Comparison of ENCODE assay signal across 15 cellular contexts in the genomic region with DNA sequence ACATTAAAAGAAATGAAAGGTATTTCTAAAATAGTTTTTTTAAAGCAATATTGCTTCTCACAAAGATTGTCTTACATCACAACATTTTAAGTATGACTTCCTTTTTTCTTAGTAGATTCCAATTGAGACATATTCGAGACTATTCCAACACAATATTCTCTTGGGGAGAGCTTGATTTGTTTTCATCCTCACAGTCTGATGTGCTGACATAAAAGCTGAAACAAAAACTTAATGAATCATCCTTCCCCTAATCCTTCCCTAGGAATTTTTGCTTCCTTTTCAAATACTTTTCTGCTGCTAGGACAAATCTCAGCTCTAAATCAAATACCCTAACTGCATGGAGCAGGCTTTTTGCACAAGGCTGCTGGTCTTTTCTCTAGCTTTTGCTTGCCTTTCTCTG.
A peak's percentile ranks its signal among the peaks of the same experiment; 100 is the strongest.
DNase-seq lines count a peak whose midpoint lies in the region; TF ChIP-seq lines count a peak whose summit lies in the region.
"Had no signal": no experiment of that assay in that cellular context is flagged by ENCODE, and none has a peak within 500 bp of the region (broad histone marks: within the 10 kb centered on the region; RNA-seq: fewer than 3 reads in every experiment).

No MANE protein-coding gene starts in this region.

- H3K27ac ChIP-seq in ACC112 (ENCODE audit: low read depth, low read length), result peak overlapping the region; percentile 79
- H3K27ac ChIP-seq: BLaER1, KMS-11, lower lobe of right lung had no signal

- H3K27ac Mint-ChIP-seq in T-helper 2 cell treated with Interferon-gamma antibody and Interleukin-4, amounts not matched to agents 5 μg/mL and 100 μg/mL, for 36 hours, result no peak overlapping the region
- H3K27ac Mint-ChIP-seq: activated CD4-positive, alpha-beta memory T cell treated with anti-CD3 and anti-CD28 coated beads for 36 hours; stimulated activated effector memory CD8-positive, alpha-beta T cell treated with anti-CD3 and anti-CD28 coated beads, Interleukin-12 subunit alpha, Interleukin-12 subunit beta, amount 100 ng/mL, for 72 hours had no signal

- peaks cover 10% of the 10 kb centered on the region for H3K4me1 Mint-ChIP-seq in T-helper 2 cell treated with Interferon-gamma antibody and Interleukin-4, amounts not matched to agents 5 μg/mL and 100 μg/mL, for 36 hours (ENCODE audit: low read depth)
- H3K4me1 Mint-ChIP-seq: stimulated activated effector memory CD8-positive, alpha-beta T cell treated with anti-CD3 and anti-CD28 coated beads, Interleukin-12 subunit alpha, Interleukin-12 subunit beta, amount 100 ng/mL, for 72 hours had no signal

- no peak for TF ChIP-seq CTCF in GM13976 (IDR thresholded peaks at IDR 0.05; ENCODE audit: borderline replicate concordance, control extremely low read depth, extremely low read depth, insufficient read depth, missing control alignments)

- no peak overlapping the region for H3K4me3 Mint-ChIP-seq in T-helper 2 cell treated with Interferon-gamma antibody and Interleukin-4, amounts not matched to agents 5 μg/mL and 100 μg/mL, for 36 hours
- H3K4me3 Mint-ChIP-seq: activated CD4-positive, alpha-beta memory T cell treated with anti-CD3 and anti-CD28 coated beads for 36 hours; stimulated activated effector memory CD8-positive, alpha-beta T cell treated with anti-CD3 and anti-CD28 coated beads, Interleukin-12 subunit alpha, Interleukin-12 subunit beta, amount 100 ng/mL, for 72 hours; T-helper 17 cell had no signal

- H2AFZ ChIP-seq in ACC112 (ENCODE audit: low read length, unreplicated experiment), result no peak overlapping the region

- 0 out of 2 replicates have a peak overlapping the region, but pooled peaks have one; percentile 24 for H3K4me3 ChIP-seq in ACC112 (ENCODE audit: low read depth, low read length)
- H3K4me3 ChIP-seq: BLaER1, lower lobe of right lung had no signal

- DNase-seq in HCEC 1CT (peak; percentile 24), brain pericyte (ENCODE audit: low read depth, low spot score) (peak; percentile 36), iris pigment epithelial cell (ENCODE audit: low read depth) (peak; percentile 85), ACHN (no peak), GM13976 (ENCODE audit: low spot score) (no peak), KBM-7 (no peak)
- DNase-seq in T-helper 2 cell treated with Interferon-gamma antibody and Interleukin-4, amounts not matched to agents 5 μg/mL and 100 μg/mL, for 36 hours (ENCODE audit: low spot score), result no peak
- DNase-seq: activated CD4-positive, alpha-beta memory T cell treated with anti-CD3 and anti-CD28 coated beads for 36 hours; activated naive CD4-positive, alpha-beta T cell treated with Interleukin-2 at 50 U/mL for 16 hours; lower lobe of right lung; T-helper 17 cell had no signal

- no peaks in the 10 kb centered on the region for H3K79me2 ChIP-seq in ACC112 (ENCODE audit: control insufficient read depth, insufficient read depth, low read length, unreplicated experiment)

- H3K9me3 Mint-ChIP-seq in T-helper 2 cell treated with Interferon-gamma antibody and Interleukin-4, amounts not matched to agents 5 μg/mL and 100 μg/mL, for 36 hours, result peaks cover 9% of the 10 kb centered on the region
- H3K9me3 Mint-ChIP-seq: stimulated activated effector memory CD8-positive, alpha-beta T cell treated with anti-CD3 and anti-CD28 coated beads, Interleukin-12 subunit alpha, Interleukin-12 subunit beta, amount 100 ng/mL, for 72 hours had no signal

- peaks cover 17% of the 10 kb centered on the region; the same call in 1 of the 2 replicates for H3K27me3 ChIP-seq in ACC112 (ENCODE audit: insufficient read depth, low read length)
- H3K27me3 ChIP-seq: BLaER1 had no signal

- no peaks in the 10 kb centered on the region for H3K36me3 ChIP-seq in ACC112 (ENCODE audit: insufficient read depth, low read length)
- H3K36me3 ChIP-seq: BLaER1, lower lobe of right lung had no signal

- no peaks in the 10 kb centered on the region for H3K36me3 Mint-ChIP-seq in T-helper 2 cell treated with Interferon-gamma antibody and Interleukin-4, amounts not matched to agents 5 μg/mL and 100 μg/mL, for 36 hours (ENCODE audit: low read depth)
- H3K36me3 Mint-ChIP-seq: activated CD4-positive, alpha-beta memory T cell treated with anti-CD3 and anti-CD28 coated beads for 36 hours; stimulated activated effector memory CD8-positive, alpha-beta T cell treated with anti-CD3 and anti-CD28 coated beads, Interleukin-12 subunit alpha, Interleukin-12 subunit beta, amount 100 ng/mL, for 72 hours had no signal

- H3K4me1 ChIP-seq in ACC112 (ENCODE audit: control insufficient read depth, insufficient read depth, low read length, unreplicated experiment), result peaks cover 13% of the 10 kb centered on the region

- peaks cover 3% of the 10 kb centered on the region for H3K27me3 Mint-ChIP-seq in T-helper 2 cell treated with Interferon-gamma antibody and Interleukin-4, amounts not matched to agents 5 μg/mL and 100 μg/mL, for 36 hours (ENCODE audit: low read depth)
- H3K27me3 Mint-ChIP-seq: activated CD4-positive, alpha-beta memory T cell treated with anti-CD3 and anti-CD28 coated beads for 36 hours; T-helper 17 cell had no signal

- in situ Hi-C loops in ACHN (cut with HindIII; ENCODE audit: low pct_ligation_motif_present, low pct_unique_long_range_greater_than_20kb, low sequenced_read_pairs) (no loop called here), GM13976 (cut with MboI; ENCODE audit: low sequenced_read_pairs, unreplicated experiment) (no loop called here), KBM-7 (cut with MboI; ENCODE audit: low pct_unique_long_range_greater_than_20kb, low sequenced_read_pairs) (no loop called here)

Comparison
In these comparisons a context has a peak if more than half of its experiments do, and no peak if none do; other contexts are left out.
1. DNase-seq: peak in HCEC 1CT (single experiment), brain pericyte (single experiment) and iris pigment epithelial cell (single experiment); none in ACHN (single experiment), GM13976 (single experiment), KBM-7 (single experiment) and T-helper 2 cell treated with Interferon-gamma antibody and Interleukin-4, amounts not matched to agents 5 μg/mL and 100 μg/mL, for 36 hours (single experiment).